In genomic region chr10:92291610-92291859, GRCh38 we compare ENCODE assay signal across 8 cellular contexts. TPM values are rescaled to one million over a fixed set of nuclear protein-coding genes. Genes with fewer than 3 reads are reported as not detected.
DNase-seq lines count a peak whose midpoint lies in the region; TF ChIP-seq lines count a peak whose summit lies in the region.

No MANE protein-coding gene starts in this region.

- H3K4me2 ChIP-seq in smooth muscle cell: peak overlapping the region; percentile 81

- peak overlapping the region; percentile 97 for H3K4me3 Mint-ChIP-seq in T-helper 1 cell treated with Interleukin-12 subunit alpha and Interleukin-12 subunit beta and Interleukin-4 antibody, amounts not matched to agents 30 μg/mL and 1 μg/mL, for 36 hours

- peak overlapping the region; percentile 96 for H3K27ac ChIP-seq in VCaP
- H3K27ac ChIP-seq in smooth muscle cell (ENCODE audit: low read depth): peak overlapping the region; percentile 75

- H3K36me3 ChIP-seq in smooth muscle cell (ENCODE audit: low read depth): no peaks in the 10 kb centered on the region

- no peak for TF ChIP-seq CTCF in VCaP (conservative IDR thresholded peaks at IDR 0.05)
- no peak for TF ChIP-seq CTCF in smooth muscle cell (IDR thresholded peaks at IDR 0.05; ENCODE audit: borderline replicate concordance, insufficient read depth, poor library complexity, severe bottlenecking)

- H3K27me3 ChIP-seq in smooth muscle cell (ENCODE audit: low read depth): no peaks in the 10 kb centered on the region

- H3K9me3 ChIP-seq in smooth muscle cell (replicated peaks; ENCODE audit: low read depth): no peaks in the 10 kb centered on the region

- peak overlapping the region; percentile 94 for H2AFZ ChIP-seq in smooth muscle cell (ENCODE audit: low read depth)

- peaks cover 6% of the 10 kb centered on the region for H3K36me3 Mint-ChIP-seq in T-helper 1 cell treated with Interleukin-12 subunit alpha and Interleukin-12 subunit beta and Interleukin-4 antibody, amounts not matched to agents 30 μg/mL and 1 μg/mL, for 36 hours (ENCODE audit: low read depth)

- H4K20me1 ChIP-seq in smooth muscle cell (ENCODE audit: low read depth): peaks cover 46% of the 10 kb centered on the region

- no peaks in the 10 kb centered on the region for H3K9me3 Mint-ChIP-seq in T-helper 1 cell treated with Interleukin-12 subunit alpha and Interleukin-12 subunit beta and Interleukin-4 antibody, amounts not matched to agents 30 μg/mL and 1 μg/mL, for 36 hours

- H3K27me3 Mint-ChIP-seq in T-helper 1 cell treated with Interleukin-12 subunit alpha and Interleukin-12 subunit beta and Interleukin-4 antibody, amounts not matched to agents 30 μg/mL and 1 μg/mL, for 36 hours (ENCODE audit: low read depth): no peaks in the 10 kb centered on the region

- peak overlapping the region; percentile 97 for H3K9ac ChIP-seq in smooth muscle cell (ENCODE audit: low read depth)

- no peaks in the 10 kb centered on the region for H3F3A ChIP-seq in smooth muscle cell (ENCODE audit: low read depth)

- H3K27ac Mint-ChIP-seq in T-helper 1 cell treated with Interleukin-12 subunit alpha and Interleukin-12 subunit beta and Interleukin-4 antibody, amounts not matched to agents 30 μg/mL and 1 μg/mL, for 36 hours: peak overlapping the region; percentile 79

- DNase-seq in T-helper 1 cell: no peak
- DNase-seq in globus pallidus (ENCODE audit: low spot score): peak; percentile 21
- DNase-seq in smooth muscle cell (lab: John Stamatoyannopoulos, UW; ENCODE audit: unreplicated experiment): no peak
- no peak for DNase-seq in NCI-H2107 (lab: John Stamatoyannopoulos, UW)
- DNase-seq in posterior cingulate gyrus: no peak
- no peak for DNase-seq in NCI-H774 (lab: John Stamatoyannopoulos, UW)

- peaks cover 10% of the 10 kb centered on the region for H3K4me1 ChIP-seq in smooth muscle cell (ENCODE audit: low read depth)

- peaks cover 23% of the 10 kb centered on the region for H3K4me1 Mint-ChIP-seq in T-helper 1 cell treated with Interleukin-12 subunit alpha and Interleukin-12 subunit beta and Interleukin-4 antibody, amounts not matched to agents 30 μg/mL and 1 μg/mL, for 36 hours (ENCODE audit: low read depth)

- H3K4me3 ChIP-seq in smooth muscle cell: peak overlapping the region; percentile 86

- intact Hi-C loops in posterior cingulate gyrus (cut with DNase I): loop anchor here (1.0 kb wide), 1 partner anchor 52 kb away; no protein-coding TSS in a partner anchor

- peaks cover 58% of the 10 kb centered on the region for H3K79me2 ChIP-seq in smooth muscle cell (ENCODE audit: low read depth)

- WGBS in smooth muscle cell (ENCODE audit: low lambda C conversion rate): 2% methylated on average over 10 of the region's 10 CpGs

RNA-seq across cellular contexts. Expression of gene MARCHF5, which starts 0.6 kb away (rescaled TPM):
- total RNA-seq in smooth muscle cell: 19.6 and 23.4 TPM in 2 replicates
- polyA plus RNA-seq in smooth muscle cell: 41.9 and 46.8 TPM in 2 replicates

RNA-seq across cellular contexts. Expression of gene CPEB3, which starts 0.7 kb away (rescaled TPM):
- total RNA-seq in smooth muscle cell: 0.49 and 0.67 TPM in 2 replicates
- 0.46 and 1.1 TPM in 2 replicates for polyA plus RNA-seq in smooth muscle cell
